In the genomic region with DNA sequence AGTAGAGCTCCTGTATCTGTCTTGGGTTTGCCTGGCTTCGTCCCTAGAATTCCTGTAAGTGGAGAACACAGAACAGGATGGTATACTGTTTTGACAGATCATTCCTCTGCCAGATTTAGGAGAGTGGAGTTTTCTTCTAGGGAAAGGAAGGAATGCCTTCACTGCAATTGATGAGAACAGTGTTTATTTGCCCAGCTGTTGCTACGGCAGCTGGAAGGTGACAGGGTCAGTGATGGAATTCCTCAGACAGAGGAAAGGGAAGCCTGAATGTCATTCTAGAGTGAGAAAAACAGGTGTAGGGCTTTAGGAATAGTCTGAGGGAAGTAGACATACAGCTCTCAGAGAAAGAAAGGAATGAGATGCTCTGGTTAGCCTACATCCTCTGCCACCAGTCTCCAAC, we compare ENCODE assay signal across 1 cellular context.
TF ChIP-seq lines count a peak whose summit lies in the region.

No MANE protein-coding gene starts in this region.

TF ChIP-seq in IMR-90, 13 proteins besides CTCF, POLR2A, EP300 and RAD21:
- TF ChIP-seq CEBPB (IDR thresholded peaks at IDR 0.05; ENCODE audit: low read depth, low read length) (no peak), CHD1 (IDR thresholded peaks at IDR 0.05; ENCODE audit: low read depth, low read length) (no peak), NFE2L2 (IDR thresholded peaks at IDR 0.05; ENCODE audit: low read depth, low read length) (no peak), MAZ (IDR thresholded peaks at IDR 0.05; ENCODE audit: borderline replicate concordance, low read depth, low read length) (no peak), FOS (IDR thresholded peaks at IDR 0.05; ENCODE audit: low read depth, low read length) (no peak), SMC3 (IDR thresholded peaks at IDR 0.05; ENCODE audit: low read depth, low read length) (no peak), RCOR1 (IDR thresholded peaks at IDR 0.05; ENCODE audit: insufficient replicate concordance, low read length) (no peak), BHLHE40 (IDR thresholded peaks at IDR 0.05; ENCODE audit: low read depth, low read length) (no peak), MAFK (IDR thresholded peaks at IDR 0.05; ENCODE audit: low read depth, low read length) (no peak), MXI1 (IDR thresholded peaks at IDR 0.05; ENCODE audit: borderline replicate concordance, low read depth, low read length) (no peak), RFX5 (IDR thresholded peaks at IDR 0.05; ENCODE audit: low read depth, low read length) (no peak)
- TF ChIP-seq, protein P1, sequence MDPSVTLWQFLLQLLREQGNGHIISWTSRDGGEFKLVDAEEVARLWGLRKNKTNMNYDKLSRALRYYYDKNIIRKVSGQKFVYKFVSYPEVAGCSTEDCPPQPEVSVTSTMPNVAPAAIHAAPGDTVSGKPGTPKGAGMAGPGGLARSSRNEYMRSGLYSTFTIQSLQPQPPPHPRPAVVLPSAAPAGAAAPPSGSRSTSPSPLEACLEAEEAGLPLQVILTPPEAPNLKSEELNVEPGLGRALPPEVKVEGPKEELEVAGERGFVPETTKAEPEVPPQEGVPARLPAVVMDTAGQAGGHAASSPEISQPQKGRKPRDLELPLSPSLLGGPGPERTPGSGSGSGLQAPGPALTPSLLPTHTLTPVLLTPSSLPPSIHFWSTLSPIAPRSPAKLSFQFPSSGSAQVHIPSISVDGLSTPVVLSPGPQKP (IDR thresholded peaks at IDR 0.05; ENCODE audit: borderline replicate concordance, low read depth, low read length), result no peak
- TF ChIP-seq, protein P2, sequence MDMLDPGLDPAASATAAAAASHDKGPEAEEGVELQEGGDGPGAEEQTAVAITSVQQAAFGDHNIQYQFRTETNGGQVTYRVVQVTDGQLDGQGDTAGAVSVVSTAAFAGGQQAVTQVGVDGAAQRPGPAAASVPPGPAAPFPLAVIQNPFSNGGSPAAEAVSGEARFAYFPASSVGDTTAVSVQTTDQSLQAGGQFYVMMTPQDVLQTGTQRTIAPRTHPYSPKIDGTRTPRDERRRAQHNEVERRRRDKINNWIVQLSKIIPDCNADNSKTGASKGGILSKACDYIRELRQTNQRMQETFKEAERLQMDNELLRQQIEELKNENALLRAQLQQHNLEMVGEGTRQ (IDR thresholded peaks at IDR 0.05; ENCODE audit: low read depth, low read length), result no peak
TF ChIP-seq in IMR-90: peak in this region for 0.
